Comparison of ENCODE assay signal across 16 cellular contexts in the genomic region with DNA sequence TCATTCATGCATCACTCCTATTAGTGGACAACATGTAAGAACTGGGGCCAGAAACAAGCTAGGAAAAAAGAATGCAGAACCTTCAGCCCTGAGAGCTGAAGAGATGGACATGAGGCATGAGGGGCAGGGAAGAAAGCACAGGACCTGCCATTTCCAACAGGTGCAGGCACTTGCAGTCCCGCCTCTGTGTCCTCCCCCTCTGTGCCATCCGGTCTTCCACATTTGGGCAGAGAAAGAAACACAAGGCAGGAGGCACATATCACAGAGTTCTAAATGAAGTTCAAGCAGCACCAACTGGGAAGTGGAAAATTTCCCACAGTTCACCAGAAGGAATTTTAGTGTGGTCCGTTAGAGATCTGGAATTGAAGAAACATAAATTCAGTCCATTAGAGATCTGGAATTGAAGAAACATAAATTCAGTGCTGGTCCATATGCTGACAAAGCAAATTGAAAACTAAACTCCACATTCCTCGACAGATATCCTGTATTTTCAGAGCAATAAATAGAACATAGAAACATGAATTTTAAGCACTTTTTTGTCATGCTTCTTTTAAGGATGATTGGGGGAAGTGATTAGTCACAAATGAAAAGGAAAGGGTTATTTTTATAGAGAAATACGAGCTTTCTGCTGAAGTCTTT. TPM values are rescaled to one million over a fixed set of nuclear protein-coding genes. Genes with fewer than 3 reads are reported as not detected.
"Had no signal": no experiment of that assay in that cellular context is flagged by ENCODE, and none has a peak within 500 bp of the region (broad histone marks: within the 10 kb centered on the region; RNA-seq: fewer than 3 reads in every experiment).

No MANE protein-coding gene starts in this region.

- H3K36me3 ChIP-seq: esophagus squamous epithelium, right atrium auricular region, stomach, thoracic aorta had no signal

- H3K27me3 ChIP-seq: esophagus squamous epithelium, right atrium auricular region, stomach had no signal

- ATAC-seq: activated CD8-positive, alpha-beta T cell treated with anti-CD3 and anti-CD28 coated beads, Interleukin-2, amount 10 ng/mL, durations not matched to agents 7 days and 5 days had no signal

- H3K4me3 ChIP-seq: coronary artery, esophagus squamous epithelium, right atrium auricular region, stomach, thoracic aorta had no signal

- DNase-seq: activated CD4-positive, alpha-beta T cell treated with anti-CD3 and anti-CD28 coated beads, Interleukin-2, amount 10 ng/mL, durations not matched to agents 24 days and 14 days; activated CD4-positive, CD25-positive, alpha-beta regulatory T cell; activated CD8-positive, alpha-beta memory T cell treated with anti-CD3 and anti-CD28 coated beads, Interleukin-2, amount 50 U/mL, for 4 hours; activated CD8-positive, alpha-beta T cell treated with anti-CD3 and anti-CD28 coated beads, Interleukin-2, amount 10 ng/mL, durations not matched to agents 7 days and 5 days; activated naive CD4-positive, alpha-beta T cell; central memory CD4-positive, alpha-beta T cell; effector CD4-positive, alpha-beta T cell; esophagus squamous epithelium; kidney glomerular epithelial cell; mesendoderm; nucleus accumbens; stomach had no signal

- H3K9me3 ChIP-seq: esophagus squamous epithelium, right atrium auricular region, stomach, thoracic aorta had no signal

- H3K27ac ChIP-seq: coronary artery, esophagus squamous epithelium, stomach, thoracic aorta had no signal

RNA-seq across cellular contexts. Expression of a gene that starts 57.2 kb away (rescaled TPM):
- total RNA-seq: fibroblast of villous mesenchyme had no signal
